Comparison of ENCODE assay signal across 8 cellular contexts in the genomic region with DNA sequence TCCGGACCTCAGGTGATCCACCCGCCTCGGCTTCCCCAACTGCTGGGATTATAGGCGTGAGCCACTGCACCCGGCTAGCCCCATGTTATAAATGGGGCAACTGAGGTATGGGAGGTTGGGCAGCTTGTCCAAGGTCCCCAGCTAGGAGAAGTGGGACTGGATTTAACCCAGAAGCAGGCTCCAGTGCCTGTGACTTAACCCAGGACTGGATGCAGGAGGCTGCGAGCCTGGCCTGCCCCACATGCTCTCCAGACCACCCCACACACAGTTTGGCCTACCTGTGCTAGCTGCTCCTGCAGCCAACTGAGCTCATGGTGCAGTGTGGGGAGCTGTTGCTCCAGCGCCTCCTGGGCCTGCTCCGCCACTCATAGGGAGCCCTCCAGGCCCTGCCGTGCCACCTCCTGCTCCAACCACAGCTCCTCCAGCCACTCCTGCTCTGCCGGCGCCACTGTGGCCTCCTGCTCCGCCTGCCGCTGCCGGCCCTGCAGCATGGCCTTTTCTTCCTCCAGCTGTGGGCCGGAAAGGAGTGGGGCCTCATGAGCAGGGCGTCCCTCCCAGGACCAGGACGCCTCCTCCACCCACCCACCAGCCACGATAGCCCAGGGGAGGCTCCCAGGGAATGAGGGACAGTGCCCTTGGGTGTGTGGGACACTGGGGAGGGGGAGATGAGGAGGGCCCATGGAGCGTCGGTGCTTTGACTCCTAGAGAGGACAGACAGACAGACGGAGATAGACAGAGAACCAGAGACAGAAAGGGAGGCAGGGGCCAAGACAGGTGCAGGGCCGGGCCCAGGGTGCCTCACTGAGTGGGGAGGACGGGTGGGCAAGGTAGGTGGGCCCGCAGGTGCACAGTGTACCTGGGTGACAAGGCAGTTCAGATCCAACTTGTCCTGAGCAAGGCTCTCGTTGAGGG. TPM values are rescaled to one million over a fixed set of nuclear protein-coding genes. Genes with fewer than 3 reads are reported as not detected.
DNase-seq lines count a peak whose midpoint lies in the region; FAIRE-seq and TF ChIP-seq lines count a peak whose summit lies in the region.
"Had no signal": no experiment of that assay in that cellular context is flagged by ENCODE, and none has a peak within 500 bp of the region (broad histone marks: within the 10 kb centered on the region; RNA-seq: fewer than 3 reads in every experiment).

No MANE protein-coding gene starts in this region.

- POLR2A ChIA-PET in H1 (lab: Charles Lee; ENCODE audit: partially characterized antibody), result interaction anchor here (0.7 to 1.7 kb wide), 6 partner anchors 10 to 274 kb away, joined by 3 to 5 read pairs (median 3); partner anchors contain the start of gene NBPF1

- peaks cover 31% of the 10 kb centered on the region for H4K20me1 ChIP-seq in BLaER1
- H4K20me1 ChIP-seq in H1 (replicated peaks in 1 of 2; ENCODE audit: control insufficient read depth in 1 of 2, insufficient read depth in 2 of 2, low read length in 2 of 2), result peaks cover 0 to 6% of the 10 kb centered on the region in 2 experiments
- H4K20me1 ChIP-seq in MM.1S (ENCODE audit: insufficient read depth, low read length), result no peaks in the 10 kb centered on the region

- H3K23me2 ChIP-seq in H1 (ENCODE audit: low read depth, low read length), result no peaks in the 10 kb centered on the region

- H3K27ac ChIP-seq in BLaER1 (peak overlapping the region; percentile 4; the same call in 1 of the 2 replicates), H1 (ENCODE audit: low read depth, low read length) (no peak overlapping the region), ovary (no peak overlapping the region), MM.1S (ENCODE audit: low read length) (no peak overlapping the region)

- H2BK15ac ChIP-seq in H1 (ENCODE audit: low read length), result 0 out of 2 replicates have a peak overlapping the region, but pooled peaks have one; percentile 3

- H3K23ac ChIP-seq in H1 (ENCODE audit: insufficient read length), result no peak overlapping the region

- DNase-seq in GM13976 (ENCODE audit: low spot score) (peak; percentile 60), H1 (ENCODE audit: low read depth in 1 of 2, low spot score in 2 of 2) (peak in 1 of 2 experiments; percentile 72), ovary (peak in 3 of 5 donors; percentile 33 to 48 (median 34)), NCI-H1436 treated with DMSO at 0.1 percent for 48 hours (lab: John Stamatoyannopoulos, UW) (no peak), MM.1S (no peak), H54 (ENCODE audit: insufficient read length, low spot score) (no peak)

- no peak for TF ChIP-seq RAD21 in H1 (IDR thresholded peaks at IDR 0.05 in 1 of 2, conservative IDR thresholded peaks at IDR 0.05 in 1 of 2; ENCODE audit: low read depth in 2 of 2, low read length in 2 of 2)

- no peaks in the 10 kb centered on the region for H3K9me2 ChIP-seq in MM.1S (replicated peaks; ENCODE audit: insufficient read depth, low read length)

- intact Hi-C loops in ovary (cut with DNase I), result no loop called here

- no peak overlapping the region for H2BK20ac ChIP-seq in H1 (ENCODE audit: low read length)

- H3K4ac ChIP-seq in H1 (replicated peaks; ENCODE audit: insufficient read length, low read depth, low read length), result no peak overlapping the region

- TF ChIP-seq EP300 in H1 (IDR thresholded peaks at IDR 0.05; ENCODE audit: borderline replicate concordance in 1 of 2, low read depth in 2 of 2, low read length in 2 of 2) (no peak), ovary (IDR thresholded peaks at IDR 0.05) (no peak)

- no peak overlapping the region for H4K5ac ChIP-seq in H1 (ENCODE audit: insufficient read length, low read depth, low read length)

- WGBS in H1 (ENCODE audit: extremely low coverage in 1 of 2, insufficient coverage in 1 of 2, insufficient read length in 1 of 2, insufficient replicate concordance in 2 of 2, low coverage in 1 of 2, low lambda C conversion rate in 2 of 2, missing lambda C conversion rate in 1 of 2), 2 experiments, result 91% methylated on average over 25 of the region's 25 CpGs; no CpG with 5 or more reads in 1 of the 2 experiments
- WGBS in ovary, 3 donors, result 82 to 84% (median 83%) methylated on average over 25 of the region's 25 CpGs

- no peaks in the 10 kb centered on the region for H3K79me2 ChIP-seq in H1 (ENCODE audit: control insufficient read depth in 1 of 2, insufficient read depth in 2 of 2, low read length in 2 of 2)
- H3K79me2 ChIP-seq in MM.1S (ENCODE audit: low read length), result no peaks in the 10 kb centered on the region

- peak overlapping the region; percentile 3 for H2BK5ac ChIP-seq in H1 (ENCODE audit: low read depth, low read length)

- H2AK5ac ChIP-seq in H1 (ENCODE audit: low read depth, low read length), result no peak overlapping the region

- in situ Hi-C loops in GM13976 (cut with MboI; ENCODE audit: low sequenced_read_pairs, unreplicated experiment), result no loop called here

- H3K79me1 ChIP-seq in H1 (ENCODE audit: low read depth, low read length), result no peaks in the 10 kb centered on the region

- H3K56ac ChIP-seq in H1 (replicated peaks; ENCODE audit: insufficient read length, low read depth, low read length), result no peak overlapping the region

- H2AFZ ChIP-seq in H1 (ENCODE audit: low read length), result no peak overlapping the region
- no peak overlapping the region for H2AFZ ChIP-seq in MM.1S (ENCODE audit: low read length)

- FAIRE-seq in H1 (lab: Jason Lieb, UNC) (no peak), H54 (lab: Jason Lieb, UNC) (no peak)

- H3K9ac ChIP-seq in BLaER1 (0 out of 2 replicates have a peak overlapping the region, but pooled peaks have one; percentile 7), H1 (replicated peaks in 1 of 4; ENCODE audit: extremely low read depth in 1 of 4, low read depth in 3 of 4, low read length in 3 of 4) (no peak overlapping the region; a peak in 1 of 7 replicates), MM.1S (ENCODE audit: low read length) (no peak overlapping the region)

- no peak overlapping the region for H3K4me3 ChIP-seq in BLaER1
- no peak overlapping the region for H3K4me3 ChIP-seq in H1 (ENCODE audit: extremely low read depth in 1 of 4, insufficient read depth in 2 of 4, low read depth in 3 of 4, low read length in 4 of 4)
- no peak overlapping the region for H3K4me3 ChIP-seq in ovary
- H3K4me3 ChIP-seq in MM.1S (ENCODE audit: low read length), result no peak overlapping the region

- TF ChIP-seq POLR2A in H1 (IDR thresholded peaks at IDR 0.05; ENCODE audit: control extremely low read depth in 1 of 2, low read depth in 2 of 2, low read length in 2 of 2), result no peak
- TF ChIP-seq POLR2A in ovary (IDR thresholded peaks at IDR 0.05), result no peak
- TF ChIP-seq POLR2A in H54 (IDR thresholded peaks at IDR 0.05; ENCODE audit: low read depth, low read length), result no peak

- no peak overlapping the region; the same call in 1 of the 2 replicates for H2BK12ac ChIP-seq in H1 (ENCODE audit: low read depth, low read length)

- H3K9me3 ChIP-seq in BLaER1 (no peaks in the 10 kb centered on the region), H1 (ENCODE audit: insufficient read depth in 2 of 2, low read depth in 1 of 2, low read length in 1 of 2) (no peaks in the 10 kb centered on the region), ovary (no peaks in the 10 kb centered on the region), MM.1S (replicated peaks; ENCODE audit: insufficient read depth, low read length) (no peaks in the 10 kb centered on the region)

- no peak overlapping the region for H3K18ac ChIP-seq in H1 (ENCODE audit: extremely low read depth, low read length)

- CTCF ChIA-PET in H1 (lab: Charles Lee; ENCODE audit: partially characterized antibody), result interaction anchor here (0.7 to 20.3 kb wide), 32 partner anchors 9 to 350 kb away, joined by 3 to 611 read pairs (median 4); partner anchors contain the start of genes CROCC and NBPF1

- H3K14ac ChIP-seq in H1 (ENCODE audit: insufficient read length), result no peak overlapping the region

- no peak overlapping the region for H4K8ac ChIP-seq in H1 (ENCODE audit: extremely low read depth, insufficient read depth, low read length)

- H3K4me1 ChIP-seq in BLaER1 (peaks cover 61% of the 10 kb centered on the region), H1 (replicated peaks in 1 of 4; ENCODE audit: control insufficient read depth in 3 of 4, insufficient read depth in 4 of 4, low read length in 3 of 4) (peaks cover 0 to 2% (median 0%) of the 10 kb centered on the region in 4 experiments; a peak in 3 of 7 replicates), ovary (ENCODE audit: insufficient read depth) (no peaks in the 10 kb centered on the region), MM.1S (ENCODE audit: low read length) (no peaks in the 10 kb centered on the region)

- H2BK120ac ChIP-seq in H1 (replicated peaks; ENCODE audit: low read depth, low read length), result no peak overlapping the region

- no peaks in the 10 kb centered on the region for H3F3A ChIP-seq in MM.1S (ENCODE audit: insufficient read depth, low read length)

- no peak overlapping the region for H4K91ac ChIP-seq in H1 (replicated peaks; ENCODE audit: insufficient read length, low read length)

- TF ChIP-seq CTCF in GM13976 (IDR thresholded peaks at IDR 0.05; ENCODE audit: borderline replicate concordance, control extremely low read depth, extremely low read depth, insufficient read depth, missing control alignments) (no peak), H1 (IDR thresholded peaks at IDR 0.05; ENCODE audit: control extremely low read depth in 1 of 3, insufficient read depth in 1 of 3, low read depth in 1 of 3, low read length in 3 of 3) (peak in 1 of 3 experiments; percentile 12; a peak in 1 of 4 replicates), ovary (IDR thresholded peaks at IDR 0.05) (no peak), MM.1S (IDR thresholded peaks at IDR 0.05; ENCODE audit: low read length) (no peak)

- H3K27me3 ChIP-seq in BLaER1 (no peaks in the 10 kb centered on the region), H1 (replicated peaks in 1 of 4; ENCODE audit: control insufficient read depth in 3 of 4, extremely low read depth in 1 of 4, insufficient read depth in 3 of 4, low read length in 3 of 4) (no peaks in the 10 kb centered on the region), ovary (no peaks in the 10 kb centered on the region), MM.1S (replicated peaks; ENCODE audit: insufficient read depth, low read length) (no peaks in the 10 kb centered on the region)

- no peak overlapping the region for H3K4me2 ChIP-seq in BLaER1
- no peak overlapping the region for H3K4me2 ChIP-seq in H1 (ENCODE audit: insufficient read depth in 1 of 2, low read depth in 2 of 2, low read length in 2 of 2)
- no peak overlapping the region for H3K4me2 ChIP-seq in MM.1S (ENCODE audit: low read depth, low read length)

- H3K36me3 ChIP-seq in BLaER1, result peaks cover 84% of the 10 kb centered on the region
- H3K36me3 ChIP-seq in H1 (ENCODE audit: control insufficient read depth in 2 of 4, insufficient read depth in 4 of 4, low read length in 3 of 4), result peaks cover 3 to 17% (median 10%) of the 10 kb centered on the region in 4 experiments; a peak in 4 of 8 replicates
- peaks cover 2% of the 10 kb centered on the region for H3K36me3 ChIP-seq in ovary
- H3K36me3 ChIP-seq in MM.1S (replicated peaks; ENCODE audit: insufficient read depth, low read length), result 0 out of 2 replicates have a peak, but pooled peaks cover 2% of the 10 kb centered on the region

RNA-seq across cellular contexts. Expression of gene NBPF1, which starts 12.4 kb away (rescaled TPM):
- total RNA-seq in H1 (2021; fragmentation: NEBNext Ultra II Directional; extraction: Animal tissue kit (Norgen Biotek cat#: 25700)), result 19.3 and 19.4 TPM in 2 replicates
- polyA plus RNA-seq in H1 (2011; rRNA removed), result 8.5 and 9.6 TPM in 2 replicates
- 11.5 TPM for polyA plus RNA-seq in H1 (2011; cell fraction: cytosol; rRNA removed)
- polyA plus RNA-seq in H1 (2011; cell fraction: nucleus; rRNA removed), result 22.9 TPM
- 7.7 to 13.2 TPM (median 11.1 TPM) in 4 replicates for polyA plus RNA-seq in H1 (2012, experiment 1 of 2)
- polyA plus RNA-seq in H1 (2012, experiment 2 of 2), result 3.1 TPM
- polyA plus RNA-seq in H1 (2013, experiment 1 of 2), result 10.8 TPM
- 9.8 TPM for polyA plus RNA-seq in H1 (2013, experiment 2 of 2)
- polyA minus RNA-seq in H1 (2011; rRNA and poly(A)+ RNA removed), result 22.4 and 27.2 TPM in 2 replicates
- polyA minus RNA-seq in H1 (2011; cell fraction: cytosol; rRNA and poly(A)+ RNA removed), result 8.9 TPM
- polyA minus RNA-seq in H1 (2011; cell fraction: nucleus; rRNA and poly(A)+ RNA removed), result 48.6 TPM
- 100 to 1,000 TPM in 1 of 7 donors, 10 to 100 TPM in 6; 30.4 to 111 (median 55.9) TPM for total RNA-seq in ovary
- 10 to 100 TPM; 14.7 to 78.8 TPM for polyA plus RNA-seq in ovary

RNA-seq across cellular contexts. Expression of gene RNU1-3, which starts 41.0 kb away (rescaled TPM):
- 1,303 and 1,497 TPM in 2 replicates for total RNA-seq in H1 (2021; fragmentation: NEBNext Ultra II Directional; extraction: Animal tissue kit (Norgen Biotek cat#: 25700))
- polyA plus RNA-seq in H1 (2011; rRNA removed), result under 0.01 and 145 TPM in 2 replicates
- polyA plus RNA-seq in H1 (2011; cell fraction: cytosol; rRNA removed), result under 0.01 TPM
- under 0.01 TPM for polyA plus RNA-seq in H1 (2011; cell fraction: nucleus; rRNA removed)
- polyA plus RNA-seq in H1 (2012, experiment 1 of 2), result 20.3 to 94.3 TPM in 2 of 4 replicates, not detected in the others
- polyA plus RNA-seq in H1 (2012, experiment 2 of 2), result not detected
- not detected for polyA plus RNA-seq in H1 (2013, experiment 1 of 2)
- polyA plus RNA-seq in H1 (2013, experiment 2 of 2), result not detected
- 10,411 and 22,262 TPM in 2 replicates for polyA minus RNA-seq in H1 (2011; rRNA and poly(A)+ RNA removed)
- 63,669 TPM for polyA minus RNA-seq in H1 (2011; cell fraction: cytosol; rRNA and poly(A)+ RNA removed)
- 43,973 TPM for polyA minus RNA-seq in H1 (2011; cell fraction: nucleus; rRNA and poly(A)+ RNA removed)
- 1,000 to 10,000 TPM in 5 of 7 donors, under 1 TPM in 2; under 0.01 to 7,521 (median 3,807) TPM for total RNA-seq in ovary
- polyA plus RNA-seq in ovary, result not detected
- total RNA-seq: HT1080 had no signal

Comparison
In these comparisons a context has a peak if more than half of its experiments do, and no peak if none do; other contexts are left out.
1. DNase-seq: peak in GM13976 (single experiment) and ovary (3 of 5); none in NCI-H1436 treated with DMSO at 0.1 percent for 48 hours (single experiment), MM.1S (single experiment) and H54 (single experiment).